In genomic region chr17:7237266-7237760, GRCh38 we compare ENCODE assay signal across 8 cellular contexts. TPM values are rescaled to one million over a fixed set of nuclear protein-coding genes. Genes with fewer than 3 reads are reported as not detected.
DNase-seq lines count a peak whose midpoint lies in the region; TF ChIP-seq lines count a peak whose summit lies in the region.

No MANE protein-coding gene starts in this region.

- no peaks in the 10 kb centered on the region for H4K20me1 ChIP-seq in fibroblast of lung (ENCODE audit: control insufficient read depth, extremely low read depth, insufficient read depth, low read length)

- TF ChIP-seq CTCF in GM06990 (IDR thresholded peaks at IDR 0.05; ENCODE audit: insufficient read depth, low read length, poor library complexity, severe bottlenecking): no peak
- no peak for TF ChIP-seq CTCF in fibroblast of lung (conservative IDR thresholded peaks at IDR 0.05 in 1 of 2, IDR thresholded peaks at IDR 0.05 in 1 of 2; ENCODE audit: low read depth in 1 of 2, low read length in 2 of 2)
- no peak for TF ChIP-seq CTCF in prostate gland (IDR thresholded peaks at IDR 0.05)

- H3K9ac ChIP-seq in SK-N-MC (ENCODE audit: insufficient read length) (peak overlapping the region; percentile 95), fibroblast of lung (ENCODE audit: insufficient read depth, low read length) (no peak overlapping the region)

- no peak for TF ChIP-seq POLR2A in prostate gland (IDR thresholded peaks at IDR 0.05)

- DNase-seq in GM06990 (ENCODE audit: extremely low read depth, insufficient read length) (no peak), SK-N-MC (ENCODE audit: low read depth, low spot score) (no peak), fibroblast of lung (ENCODE audit: low read depth in 2 of 2) (no peak), prostate gland (ENCODE audit: low spot score) (no peak), NCI-H2196 (lab: John Stamatoyannopoulos, UW; ENCODE audit: unreplicated experiment) (no peak), GM19238 (ENCODE audit: insufficient read length, low spot score) (no peak), NAMALWA (ENCODE audit: low spot score) (no peak)
- no peak for DNase-seq in stimulated activated CD4-positive, alpha-beta T cell treated with anti-CD3 and anti-CD28 coated beads, Interleukin-12 subunit alpha, Interleukin-12 subunit beta, amount 100 ng/mL, for 4 hours

- H3K27ac ChIP-seq in SK-N-MC (peak overlapping the region; percentile 95), fibroblast of lung (ENCODE audit: insufficient read depth, low read length) (peak overlapping the region; percentile 30), prostate gland (peak overlapping the region; percentile 98 to 99)

- peak overlapping the region; percentile 71 for H3K4me2 ChIP-seq in fibroblast of lung (ENCODE audit: extremely low read depth, insufficient read depth, low read length)

- peaks cover 78% of the 10 kb centered on the region for H3K79me2 ChIP-seq in fibroblast of lung (ENCODE audit: control insufficient read depth, insufficient read depth, low read length)

- no peak overlapping the region for H2AFZ ChIP-seq in fibroblast of lung (ENCODE audit: low read length)

- intact Hi-C loops in prostate gland (cut with DNase I): loop anchor here (10.0 kb wide), 1 partner anchor 597 kb away; the partner anchor contains the start of gene KDM6B

- peak overlapping the region; percentile 97 for H3K4me3 ChIP-seq in GM06990 (replicated peaks; ENCODE audit: low read depth, low read length)
- H3K4me3 ChIP-seq in SK-N-MC: peak overlapping the region; percentile 95
- H3K4me3 ChIP-seq in fibroblast of lung (replicated peaks in 1 of 4; ENCODE audit: control extremely low read depth in 1 of 4, insufficient read depth in 1 of 4, low read depth in 3 of 4, low read length in 4 of 4): peak overlapping the region; percentile 33 to 90 (median 55)
- H3K4me3 ChIP-seq in prostate gland: peak overlapping the region; percentile 94 to 100

- H3K9me3 ChIP-seq in SK-N-MC (ENCODE audit: low read depth, low read length) (no peaks in the 10 kb centered on the region), fibroblast of lung (ENCODE audit: control insufficient read depth, insufficient read depth, low read depth, low read length) (no peaks in the 10 kb centered on the region), prostate gland (no peaks in the 10 kb centered on the region)

- WGBS in prostate gland: 17% methylated on average over 6 of the region's 6 CpGs

- H3K4me1 ChIP-seq in fibroblast of lung (ENCODE audit: control insufficient read depth, extremely low read depth, insufficient read depth, low read length) (peaks cover 23% of the 10 kb centered on the region), prostate gland (replicated peaks) (peaks cover 18% of the 10 kb centered on the region)

- H3K27me3 ChIP-seq in GM06990 (replicated peaks; ENCODE audit: control insufficient read depth, insufficient read depth, low read length) (no peaks in the 10 kb centered on the region), fibroblast of lung (ENCODE audit: control insufficient read depth, insufficient read depth, low read length) (no peaks in the 10 kb centered on the region), prostate gland (replicated peaks; ENCODE audit: insufficient read depth) (no peaks in the 10 kb centered on the region)

- peaks cover 18% of the 10 kb centered on the region for H3K36me3 ChIP-seq in GM06990 (ENCODE audit: control insufficient read depth, insufficient read depth, low read length)
- H3K36me3 ChIP-seq in SK-N-MC (ENCODE audit: insufficient read depth, low read length): peaks cover 42% of the 10 kb centered on the region
- peaks cover 24% of the 10 kb centered on the region for H3K36me3 ChIP-seq in fibroblast of lung (ENCODE audit: control insufficient read depth, insufficient read depth, low read length)
- H3K36me3 ChIP-seq in prostate gland: peaks cover 0 to 10% of the 10 kb centered on the region in 2 donors

RNA-seq across cellular contexts. Expression of gene PHF23, which starts 1.9 kb away (rescaled TPM):
- total RNA-seq in fibroblast of lung (41.6 and 45.4 TPM in 2 replicates), prostate gland (10 to 100 TPM; 41.2 to 92.5 TPM)
- 46.6 and 48.7 TPM in 2 replicates for polyA plus RNA-seq in fibroblast of lung
- 47.2 and 48.1 TPM in 2 replicates for polyA plus RNA-seq in fibroblast of lung (2012)
- 52.1 and 77.2 TPM in 2 replicates for polyA minus RNA-seq in fibroblast of lung (ENCODE audit: low replicate concordance)

RNA-seq across cellular contexts. Expression of gene DVL2, which starts 3.0 kb away (rescaled TPM):
- total RNA-seq in fibroblast of lung (91.8 and 95.8 TPM in 2 replicates), prostate gland (100 to 1,000 TPM in 1 of 2 donors, 10 to 100 TPM in 1; 52.3 to 116 TPM)
- 8.1 and 8.6 TPM in 2 replicates for polyA plus RNA-seq in fibroblast of lung
- 34.1 and 36.8 TPM in 2 replicates for polyA plus RNA-seq in fibroblast of lung (2012)
- 70.9 and 73.8 TPM in 2 replicates for polyA minus RNA-seq in fibroblast of lung (ENCODE audit: low replicate concordance)

RNA-seq across cellular contexts. Expression of gene GABARAP, which starts 4.9 kb away (rescaled TPM):
- total RNA-seq in fibroblast of lung (173 and 224 TPM in 2 replicates), prostate gland (100 to 1,000 TPM; 493 to 527 TPM)
- polyA plus RNA-seq in fibroblast of lung: 978 and 1,154 TPM in 2 replicates
- polyA plus RNA-seq in fibroblast of lung (2012): 670 and 826 TPM in 2 replicates
- polyA minus RNA-seq in fibroblast of lung (ENCODE audit: low replicate concordance): 530 and 737 TPM in 2 replicates

RNA-seq across cellular contexts. Expression of gene CTDNEP1, which starts 14.2 kb away (rescaled TPM):
- total RNA-seq in fibroblast of lung (23.1 and 40.5 TPM in 2 replicates), prostate gland (100 to 1,000 TPM in 1 of 2 donors, 10 to 100 TPM in 1; 61.2 to 107 TPM)
- polyA plus RNA-seq in fibroblast of lung: 134 and 149 TPM in 2 replicates
- 148 and 173 TPM in 2 replicates for polyA plus RNA-seq in fibroblast of lung (2012)
- polyA minus RNA-seq in fibroblast of lung (ENCODE audit: low replicate concordance): 381 and 419 TPM in 2 replicates

RNA-seq across cellular contexts. Expression of gene ELP5, which starts 14.7 kb away (rescaled TPM):
- total RNA-seq in fibroblast of lung: 31.3 and 33.2 TPM in 2 replicates
- 22.6 and 52.2 TPM in 2 replicates for polyA plus RNA-seq in fibroblast of lung
- 27.5 and 65.5 TPM in 2 replicates for polyA plus RNA-seq in fibroblast of lung (2012)
- 19.7 and 97.0 TPM in 2 replicates for polyA minus RNA-seq in fibroblast of lung (ENCODE audit: low replicate concordance)
- total RNA-seq in prostate gland: 10 to 100 TPM; 50.1 to 65.2 TPM

Comparison
In these comparisons a context has a peak if more than half of its experiments do, and no peak if none do; other contexts are left out.
1. H3K27ac ChIP-seq: peak in every context shown above with its lines; median percentile 98 in prostate gland; 95 in SK-N-MC; 30 in fibroblast of lung.